4 cellular contexts compared by ENCODE assay signal in genomic region chr10:79988199-79988598, GRCh38. TPM values are rescaled to one million over a fixed set of nuclear protein-coding genes. Genes with fewer than 3 reads are reported as not detected.
"Had no signal": no experiment of that assay in that cellular context is flagged by ENCODE, and none has a peak within 500 bp of the region (broad histone marks: within the 10 kb centered on the region; RNA-seq: fewer than 3 reads in every experiment).

No MANE protein-coding gene starts in this region.

RNA-seq across cellular contexts. Expression of gene SFTPD, which starts 39.3 kb away (rescaled TPM):
- total RNA-seq: GM23248, GM23338, H4, HFFc6 had no signal
- polyA plus RNA-seq: GM23338 had no signal
